ENCODE assay signal across 14 cellular contexts in the genomic region with DNA sequence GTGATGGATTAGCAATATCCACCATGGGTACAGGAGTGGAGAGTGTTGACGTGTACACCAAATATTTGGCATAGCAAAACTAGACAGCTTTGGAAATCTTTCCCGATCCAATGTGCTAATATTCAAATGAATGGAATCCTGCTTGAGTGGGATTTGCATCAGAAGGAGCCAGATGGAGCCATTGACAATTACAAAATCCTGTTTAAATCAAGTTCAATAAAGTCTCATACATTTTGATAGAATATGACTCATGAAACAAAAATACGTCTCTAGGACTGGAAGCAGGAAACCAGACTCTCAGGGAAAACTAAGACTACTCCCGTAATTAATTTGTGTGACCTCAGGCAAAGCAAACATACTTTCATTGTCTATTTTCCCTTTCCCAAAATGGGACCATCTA. TPM values are rescaled to one million over a fixed set of nuclear protein-coding genes. Genes with fewer than 3 reads are reported as not detected.
A peak's percentile ranks its signal among the peaks of the same experiment; 100 is the strongest.
DNase-seq lines count a peak whose midpoint lies in the region; TF ChIP-seq lines count a peak whose summit lies in the region.
"Had no signal": no experiment of that assay in that cellular context is flagged by ENCODE, and none has a peak within 500 bp of the region (broad histone marks: within the 10 kb centered on the region; RNA-seq: fewer than 3 reads in every experiment).

No MANE protein-coding gene starts in this region.

- no peaks in the 10 kb centered on the region for H3K27me3 Mint-ChIP-seq in chondrocyte (ENCODE audit: low read depth)
- H3K27me3 Mint-ChIP-seq in activated CD4-positive, alpha-beta memory T cell treated with anti-CD3 and anti-CD28 coated beads, Interleukin-2, amount 10 ng/mL, durations not matched to agents 7 days and 5 days = no peaks in the 10 kb centered on the region

- no peak overlapping the region for H3K4me3 ChIP-seq in muscle layer of duodenum (ENCODE audit: low read depth in 1 of 2, low read length in 2 of 2)

- no peaks in the 10 kb centered on the region for H3K36me3 ChIP-seq in muscle layer of duodenum (ENCODE audit: control insufficient read depth in 1 of 2, insufficient read depth in 2 of 2, low read length in 2 of 2)

- TF ChIP-seq CTCF in AG09319 (IDR thresholded peaks at IDR 0.05; ENCODE audit: low read depth, low read length) = no peak
- peak; percentile 40 for TF ChIP-seq CTCF in chondrocyte (IDR thresholded peaks at IDR 0.05)

- H3K9me3 Mint-ChIP-seq in chondrocyte (ENCODE audit: low read depth) = no peaks in the 10 kb centered on the region
- no peaks in the 10 kb centered on the region for H3K9me3 Mint-ChIP-seq in activated CD4-positive, alpha-beta memory T cell treated with anti-CD3 and anti-CD28 coated beads, Interleukin-2, amount 10 ng/mL, durations not matched to agents 7 days and 5 days
- H3K9me3 Mint-ChIP-seq: activated T-helper 2 cell treated with anti-CD3 and anti-CD28 coated beads, Interferon-gamma antibody, Interleukin-2, Interleukin-4, amounts not matched to agents 10 μg/mL and 5 μg/mL and 100 μg/mL, durations not matched to agents 14 hours and 24 hours and 36 hours; dendritic cell treated with granulocyte-macrophage colony-stimulating factor and Interleukin-4, amounts not matched to agents 40 ng/mL and 50 ng/mL, for 4 days; naive thymus-derived CD8-positive, alpha-beta T cell had no signal

- POLR2A ChIA-PET in activated CD4-positive, alpha-beta memory T cell treated with anti-CD3 and anti-CD28 coated beads, Interleukin-2, amount 10 ng/mL, durations not matched to agents 7 days and 5 days (lab: Charles Lee) = no interaction called here

- no peaks in the 10 kb centered on the region for H3K27me3 ChIP-seq in muscle layer of duodenum (ENCODE audit: low read depth, low read length)

- peaks cover 59% of the 10 kb centered on the region for H3K4me1 Mint-ChIP-seq in chondrocyte (ENCODE audit: low read depth)
- H3K4me1 Mint-ChIP-seq in activated CD4-positive, alpha-beta memory T cell treated with anti-CD3 and anti-CD28 coated beads, Interleukin-2, amount 10 ng/mL, durations not matched to agents 7 days and 5 days = peaks cover 5% of the 10 kb centered on the region

- CTCF ChIA-PET in activated CD4-positive, alpha-beta memory T cell treated with anti-CD3 and anti-CD28 coated beads, Interleukin-2, amount 10 ng/mL, durations not matched to agents 7 days and 5 days (lab: Charles Lee) = interaction anchor here (0.6 kb wide), 1 partner anchor 362 kb away, joined by 3 read pairs; no protein-coding TSS in a partner anchor

- H3K36me3 Mint-ChIP-seq in chondrocyte (ENCODE audit: low read depth) = no peaks in the 10 kb centered on the region
- no peaks in the 10 kb centered on the region for H3K36me3 Mint-ChIP-seq in activated CD4-positive, alpha-beta memory T cell treated with anti-CD3 and anti-CD28 coated beads, Interleukin-2, amount 10 ng/mL, durations not matched to agents 7 days and 5 days (ENCODE audit: low read depth)
- H3K36me3 Mint-ChIP-seq: naive thymus-derived CD8-positive, alpha-beta T cell had no signal

- H3K9me3 ChIP-seq in muscle layer of duodenum (ENCODE audit: control insufficient read depth in 1 of 2, low read length in 2 of 2) = no peaks in the 10 kb centered on the region

- H3K4me3 Mint-ChIP-seq in chondrocyte (ENCODE audit: unreplicated experiment) = no peak overlapping the region
- H3K4me3 Mint-ChIP-seq in activated CD4-positive, alpha-beta memory T cell treated with anti-CD3 and anti-CD28 coated beads, Interleukin-2, amount 10 ng/mL, durations not matched to agents 7 days and 5 days = no peak overlapping the region
- H3K4me3 Mint-ChIP-seq: dendritic cell treated with granulocyte-macrophage colony-stimulating factor and Interleukin-4, amounts not matched to agents 40 ng/mL and 50 ng/mL, for 4 days; naive thymus-derived CD8-positive, alpha-beta T cell had no signal

- peaks cover 4 to 5% of the 10 kb centered on the region in 2 donors for H3K4me1 ChIP-seq in muscle layer of duodenum (ENCODE audit: control insufficient read depth in 1 of 2, insufficient read depth in 2 of 2, low read length in 2 of 2)

- peak; percentile 56 for DNase-seq in AG09319 (ENCODE audit: extremely low read depth, low read depth)
- peak; percentile 32 to 86 for DNase-seq in NCI-H524 (lab: John Stamatoyannopoulos, UW)
- DNase-seq in chondrocyte (ENCODE audit: low spot score) = no peak
- no peak for DNase-seq in activated CD4-positive, alpha-beta memory T cell treated with anti-CD3 and anti-CD28 coated beads, Interleukin-2, amount 10 ng/mL, durations not matched to agents 7 days and 5 days
- DNase-seq in activated T-cell treated with anti-CD3 and anti-CD28 coated beads, Interleukin-2, amount 50 U/mL, for 48 hours = no peak
- no peak for DNase-seq in stimulated activated CD4-positive, alpha-beta T cell treated with anti-CD3 and anti-CD28 coated beads, Interleukin-4, amount 100 ng/mL, for 24 hours
- DNase-seq in OCI-M1 (lab: John Stamatoyannopoulos, UW) = no peak
- DNase-seq: AML-193; DND-41; naive thymus-derived CD8-positive, alpha-beta T cell; NCI-H226 had no signal

- H3K27ac Mint-ChIP-seq in chondrocyte (ENCODE audit: unreplicated experiment) = peak overlapping the region; percentile 81
- H3K27ac Mint-ChIP-seq in activated CD4-positive, alpha-beta memory T cell treated with anti-CD3 and anti-CD28 coated beads, Interleukin-2, amount 10 ng/mL, durations not matched to agents 7 days and 5 days = no peak overlapping the region
- H3K27ac Mint-ChIP-seq: activated T-helper 2 cell treated with anti-CD3 and anti-CD28 coated beads, Interferon-gamma antibody, Interleukin-2, Interleukin-4, amounts not matched to agents 10 μg/mL and 5 μg/mL and 100 μg/mL, durations not matched to agents 14 hours and 24 hours and 36 hours; dendritic cell treated with granulocyte-macrophage colony-stimulating factor and Interleukin-4, amounts not matched to agents 40 ng/mL and 50 ng/mL, for 4 days; naive thymus-derived CD8-positive, alpha-beta T cell had no signal

- peak overlapping the region; percentile 74 for H3K27ac ChIP-seq in muscle layer of duodenum (ENCODE audit: low read length)

RNA-seq across cellular contexts. Expression of gene TNC, which starts 13.0 kb away (rescaled TPM):
- total RNA-seq in chondrocyte = 61.3 to 179 TPM (median 64.1 TPM) in 3 replicates
- under 1 TPM in 1 of 2 experiments, not detected in 1; 0.03 TPM for total RNA-seq in activated CD4-positive, alpha-beta memory T cell treated with anti-CD3 and anti-CD28 coated beads, Interleukin-2, amount 10 ng/mL, durations not matched to agents 7 days and 5 days
- total RNA-seq: naive thymus-derived CD8-positive, alpha-beta T cell had no signal

Comparison
In these comparisons a context has a peak if more than half of its experiments do, and no peak if none do; other contexts are left out.
1. DNase-seq: peak in AG09319 (single experiment) and NCI-H524 (2 of 2); none in chondrocyte (single experiment), activated CD4-positive, alpha-beta memory T cell treated with anti-CD3 and anti-CD28 coated beads, Interleukin-2, amount 10 ng/mL, durations not matched to agents 7 days and 5 days (single experiment), activated T-cell treated with anti-CD3 and anti-CD28 coated beads, Interleukin-2, amount 50 U/mL, for 48 hours (0 of 2), stimulated activated CD4-positive, alpha-beta T cell treated with anti-CD3 and anti-CD28 coated beads, Interleukin-4, amount 100 ng/mL, for 24 hours (single experiment) and OCI-M1 (single experiment).
2. RNA of gene TNC, which starts 13.0 kb away (total RNA-seq): 61.3 to 179 TPM in chondrocyte; 0.03 TPM in activated CD4-positive, alpha-beta memory T cell treated with anti-CD3 and anti-CD28 coated beads, Interleukin-2, amount 10 ng/mL, durations not matched to agents 7 days and 5 days; every median in the first group is over 10 times any median in the second.